In the genomic region with DNA sequence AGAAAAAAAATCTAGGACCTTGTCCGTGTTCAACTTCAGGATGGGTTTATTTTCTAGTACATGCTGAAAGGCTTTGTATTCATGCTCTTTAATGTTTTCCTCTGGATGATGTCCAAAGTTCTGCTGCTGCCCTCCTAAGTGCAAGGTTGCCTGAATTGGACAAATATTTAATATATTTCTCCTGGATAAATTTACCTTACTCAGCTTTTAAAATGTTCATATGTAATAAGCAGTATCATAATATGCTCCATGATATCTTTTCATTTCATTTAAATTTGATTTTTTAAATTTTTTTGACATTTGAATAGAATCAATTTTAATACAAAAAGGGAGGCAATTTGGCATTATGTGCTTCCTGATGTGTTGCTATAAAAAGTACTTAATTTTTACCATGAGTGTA, we compare ENCODE assay signal across 9 cellular contexts.
"Had no signal": no experiment of that assay in that cellular context is flagged by ENCODE, and none has a peak within 500 bp of the region (broad histone marks: within the 10 kb centered on the region; RNA-seq: fewer than 3 reads in every experiment).

No MANE protein-coding gene starts in this region.

- H3K9ac ChIP-seq: KMS-11 had no signal

- FAIRE-seq: H1, H54 had no signal

- H3K27ac ChIP-seq: HL-60, KMS-11 had no signal

- H2AFZ ChIP-seq: GM23338 had no signal

- DNase-seq: H9, HCEC 1CT, IMR-90, KBM-7 had no signal

- ATAC-seq: GM23338 had no signal

- H3K4me3 ChIP-seq: GM23338 had no signal

- H3K4me2 ChIP-seq: GM23338, KMS-11 had no signal
